Comparison of ENCODE assay signal across 2 cellular contexts in the genomic region with DNA sequence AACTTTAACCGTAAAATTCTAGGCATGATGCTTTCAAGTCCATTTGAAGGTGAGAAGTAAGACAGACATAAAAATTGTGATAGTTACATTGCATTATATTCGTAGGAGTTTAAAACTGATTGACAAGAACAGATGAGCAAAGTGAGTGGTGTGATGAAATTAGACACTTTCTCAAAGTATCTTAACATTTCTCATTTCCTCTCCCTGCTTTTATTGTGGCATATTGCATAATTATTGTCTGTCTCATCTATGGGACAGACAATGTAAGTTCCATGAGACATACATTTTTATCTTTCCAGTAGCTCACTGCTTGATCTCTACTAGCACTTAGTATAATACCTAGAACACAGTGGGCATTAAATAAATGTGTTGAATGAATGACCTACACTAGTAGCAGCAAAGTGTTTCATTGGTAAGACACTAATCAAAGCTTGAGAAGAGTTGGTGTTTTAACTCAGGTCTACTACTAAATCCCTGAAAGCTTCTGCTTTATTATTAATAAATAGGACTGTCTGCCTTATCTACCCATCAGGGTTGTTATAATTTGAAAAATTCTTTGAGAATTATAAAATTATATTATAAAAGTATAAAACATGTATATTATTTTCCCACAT.
TF ChIP-seq lines count a peak whose summit lies in the region.

No MANE protein-coding gene starts in this region.

TF ChIP-seq in HepG2, 621 proteins besides CTCF, POLR2A, EP300 and RAD21 (continued from another document):
- 0 out of 2 replicates have a peak, but pooled peaks have one; percentile 16 for TF ChIP-seq AFF4 (CRISPR knock-in tag; IDR thresholded peaks at IDR 0.05)
- TF ChIP-seq SYNCRIP (IDR thresholded peaks at IDR 0.05; ENCODE audit: insufficient read depth, low read depth, low read length), result no peak
- TF ChIP-seq PAF1 (CRISPR knock-in tag; IDR thresholded peaks at IDR 0.05), result peak; percentile 85
- 0 out of 2 replicates have a peak, but pooled peaks have one; percentile 36 for TF ChIP-seq TEF (CRISPR knock-in tag; IDR thresholded peaks at IDR 0.05)
- no peak for TF ChIP-seq LBX2 (CRISPR knock-in tag; IDR thresholded peaks at IDR 0.05; ENCODE audit: borderline replicate concordance)
- no peak for TF ChIP-seq PAWR (CRISPR knock-in tag; IDR thresholded peaks at IDR 0.05; ENCODE audit: borderline replicate concordance)
- peak; percentile 95 for TF ChIP-seq AGO2 (optimal IDR thresholded peaks at IDR 0.05; ENCODE audit: low read depth, low read length)
- TF ChIP-seq NFIC (IDR thresholded peaks at IDR 0.05; ENCODE audit: low read length), result 0 out of 2 replicates have a peak, but pooled peaks have one; percentile 6
TF ChIP-seq in HepG2: peak in this region for 7.

TF ChIP-seq in SK-N-SH treated with all-trans-retinoic acid at 6 μM for 48 hours, 23 proteins besides CTCF, POLR2A, EP300 and RAD21 (continued from another document):
- TF ChIP-seq ARNTL (CRISPR knock-in tag; IDR thresholded peaks at IDR 0.05; ENCODE audit: borderline replicate concordance, low read depth) (no peak), ISL1 (CRISPR knock-in tag; IDR thresholded peaks at IDR 0.05) (no peak), OSR1 (CRISPR knock-in tag; IDR thresholded peaks at IDR 0.05) (no peak), SNAI2 (CRISPR knock-in tag; IDR thresholded peaks at IDR 0.05) (no peak), TOX (CRISPR knock-in tag; IDR thresholded peaks at IDR 0.05; ENCODE audit: borderline replicate concordance) (no peak), BACH2 (CRISPR knock-in tag; IDR thresholded peaks at IDR 0.05; ENCODE audit: borderline replicate concordance) (no peak), GLIS3 (CRISPR knock-in tag; IDR thresholded peaks at IDR 0.05) (no peak), ZC3H10 (CRISPR knock-in tag; IDR thresholded peaks at IDR 0.05) (no peak)
- TF ChIP-seq, protein P1, sequence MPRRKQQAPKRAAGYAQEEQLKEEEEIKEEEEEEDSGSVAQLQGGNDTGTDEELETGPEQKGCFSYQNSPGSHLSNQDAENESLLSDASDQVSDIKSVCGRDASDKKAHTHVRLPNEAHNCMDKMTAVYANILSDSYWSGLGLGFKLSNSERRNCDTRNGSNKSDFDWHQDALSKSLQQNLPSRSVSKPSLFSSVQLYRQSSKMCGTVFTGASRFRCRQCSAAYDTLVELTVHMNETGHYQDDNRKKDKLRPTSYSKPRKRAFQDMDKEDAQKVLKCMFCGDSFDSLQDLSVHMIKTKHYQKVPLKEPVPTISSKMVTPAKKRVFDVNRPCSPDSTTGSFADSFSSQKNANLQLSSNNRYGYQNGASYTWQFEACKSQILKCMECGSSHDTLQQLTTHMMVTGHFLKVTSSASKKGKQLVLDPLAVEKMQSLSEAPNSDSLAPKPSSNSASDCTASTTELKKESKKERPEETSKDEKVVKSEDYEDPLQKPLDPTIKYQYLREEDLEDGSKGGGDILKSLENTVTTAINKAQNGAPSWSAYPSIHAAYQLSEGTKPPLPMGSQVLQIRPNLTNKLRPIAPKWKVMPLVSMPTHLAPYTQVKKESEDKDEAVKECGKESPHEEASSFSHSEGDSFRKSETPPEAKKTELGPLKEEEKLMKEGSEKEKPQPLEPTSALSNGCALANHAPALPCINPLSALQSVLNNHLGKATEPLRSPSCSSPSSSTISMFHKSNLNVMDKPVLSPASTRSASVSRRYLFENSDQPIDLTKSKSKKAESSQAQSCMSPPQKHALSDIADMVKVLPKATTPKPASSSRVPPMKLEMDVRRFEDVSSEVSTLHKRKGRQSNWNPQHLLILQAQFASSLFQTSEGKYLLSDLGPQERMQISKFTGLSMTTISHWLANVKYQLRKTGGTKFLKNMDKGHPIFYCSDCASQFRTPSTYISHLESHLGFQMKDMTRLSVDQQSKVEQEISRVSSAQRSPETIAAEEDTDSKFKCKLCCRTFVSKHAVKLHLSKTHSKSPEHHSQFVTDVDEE (CRISPR knock-in tag; IDR thresholded peaks at IDR 0.05), result no peak
- TF ChIP-seq, protein P2, sequence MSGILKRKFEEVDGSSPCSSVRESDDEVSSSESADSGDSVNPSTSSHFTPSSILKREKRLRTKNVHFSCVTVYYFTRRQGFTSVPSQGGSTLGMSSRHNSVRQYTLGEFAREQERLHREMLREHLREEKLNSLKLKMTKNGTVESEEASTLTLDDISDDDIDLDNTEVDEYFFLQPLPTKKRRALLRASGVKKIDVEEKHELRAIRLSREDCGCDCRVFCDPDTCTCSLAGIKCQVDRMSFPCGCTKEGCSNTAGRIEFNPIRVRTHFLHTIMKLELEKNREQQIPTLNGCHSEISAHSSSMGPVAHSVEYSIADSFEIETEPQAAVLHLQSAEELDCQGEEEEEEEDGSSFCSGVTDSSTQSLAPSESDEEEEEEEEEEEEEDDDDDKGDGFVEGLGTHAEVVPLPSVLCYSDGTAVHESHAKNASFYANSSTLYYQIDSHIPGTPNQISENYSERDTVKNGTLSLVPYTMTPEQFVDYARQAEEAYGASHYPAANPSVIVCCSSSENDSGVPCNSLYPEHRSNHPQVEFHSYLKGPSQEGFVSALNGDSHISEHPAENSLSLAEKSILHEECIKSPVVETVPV (CRISPR knock-in tag; IDR thresholded peaks at IDR 0.05), result no peak
